ENCODE assay signal across 11 cellular contexts in the genomic region with DNA sequence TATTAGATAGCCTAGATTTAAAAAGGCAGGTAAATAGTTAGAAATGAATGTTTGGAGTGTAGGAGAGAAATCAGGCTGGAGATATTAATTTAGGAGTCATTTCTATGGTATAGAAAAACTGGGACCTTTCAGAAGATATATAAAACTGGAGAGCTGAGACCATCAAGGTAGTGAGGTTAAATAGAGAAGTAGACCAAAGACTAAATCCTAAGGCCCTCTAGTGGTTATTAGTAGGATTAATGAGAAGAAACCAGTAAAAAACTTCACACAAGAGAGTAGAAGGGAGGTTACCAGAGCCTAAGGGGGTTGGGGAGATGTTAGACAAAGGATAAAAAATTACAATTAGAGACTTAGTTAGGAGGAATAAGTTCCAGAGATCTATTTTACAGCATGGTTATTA.
DNase-seq lines count a peak whose midpoint lies in the region; ATAC-seq and TF ChIP-seq lines count a peak whose summit lies in the region.
"Had no signal": no experiment of that assay in that cellular context is flagged by ENCODE, and none has a peak within 500 bp of the region (broad histone marks: within the 10 kb centered on the region; RNA-seq: fewer than 3 reads in every experiment).

No MANE protein-coding gene starts in this region.

- in situ Hi-C loops in gastrocnemius medialis (cut with MboI; ENCODE audit: low sequenced_read_pairs in 4 of 4), result no loop called here

- H4K20me1 ChIP-seq in smooth muscle cell (ENCODE audit: low read depth), result no peaks in the 10 kb centered on the region

- H3K36me3 ChIP-seq in smooth muscle cell (ENCODE audit: low read depth), result no peaks in the 10 kb centered on the region
- H3K36me3 ChIP-seq in gastrocnemius medialis, result no peaks in the 10 kb centered on the region
- H3K36me3 ChIP-seq: prostate gland had no signal

- no peaks in the 10 kb centered on the region for H3K79me2 ChIP-seq in smooth muscle cell (ENCODE audit: low read depth)

- DNase-seq in NCI-H82 (lab: John Stamatoyannopoulos, UW), result peak; percentile 16
- DNase-seq in NCI-H82 treated with DMSO at 0.1 percent for 48 hours (lab: John Stamatoyannopoulos, UW; ENCODE audit: unreplicated experiment), result no peak
- DNase-seq in NB4 (ENCODE audit: low read depth), result peak; percentile 5
- DNase-seq in cardiac fibroblast (ENCODE audit: low read depth in 2 of 2), result peak in 1 of 2 donors; percentile 25
- DNase-seq in smooth muscle cell (lab: John Stamatoyannopoulos, UW; ENCODE audit: unreplicated experiment), result no peak
- no peak for DNase-seq in gastrocnemius medialis
- DNase-seq in cortex of kidney (lab: John Stamatoyannopoulos, UW), result no peak
- DNase-seq: activated CD4-positive, alpha-beta memory T cell treated with anti-CD3 and anti-CD28 coated beads for 36 hours; RPMI8226 had no signal

- TF ChIP-seq POLR2A in NB4 (IDR thresholded peaks at IDR 0.05; ENCODE audit: extremely low read depth, insufficient read length), result no peak
- TF ChIP-seq POLR2A in gastrocnemius medialis (IDR thresholded peaks at IDR 0.05), result no peak

- H3K4me2 ChIP-seq in smooth muscle cell, result no peak overlapping the region

- no peaks in the 10 kb centered on the region for H3F3A ChIP-seq in smooth muscle cell (ENCODE audit: low read depth)

- H2AFZ ChIP-seq in smooth muscle cell (ENCODE audit: low read depth), result no peak overlapping the region

- H3K9ac ChIP-seq in smooth muscle cell (ENCODE audit: low read depth), result no peak overlapping the region

- H3K9me3 ChIP-seq in smooth muscle cell (replicated peaks; ENCODE audit: low read depth) (no peaks in the 10 kb centered on the region), gastrocnemius medialis (no peaks in the 10 kb centered on the region)
- H3K9me3 ChIP-seq: prostate gland had no signal

- H3K4me1 ChIP-seq in smooth muscle cell (ENCODE audit: low read depth) (no peaks in the 10 kb centered on the region), gastrocnemius medialis (no peaks in the 10 kb centered on the region)
- H3K4me1 ChIP-seq: prostate gland had no signal

- no peak overlapping the region for H3K27ac ChIP-seq in smooth muscle cell (ENCODE audit: low read depth)
- no peak overlapping the region for H3K27ac ChIP-seq in gastrocnemius medialis
- H3K27ac ChIP-seq: prostate gland had no signal

- intact Hi-C loops in gastrocnemius medialis (cut with DNase I; ENCODE audit: low total_unique reads), result no loop called here

- H3K4me3 ChIP-seq in NB4 (ENCODE audit: low read depth, low read length) (no peak overlapping the region), cardiac fibroblast (replicated peaks in 1 of 2; ENCODE audit: low read depth in 2 of 2, low read length in 2 of 2) (no peak overlapping the region), smooth muscle cell (no peak overlapping the region), gastrocnemius medialis (no peak overlapping the region)
- H3K4me3 ChIP-seq: prostate gland had no signal

- TF ChIP-seq CTCF in NB4 (IDR thresholded peaks at IDR 0.05; ENCODE audit: low read depth, low read length), result peak; percentile 10
- peak; percentile 2 for TF ChIP-seq CTCF in cardiac fibroblast (IDR thresholded peaks at IDR 0.05; ENCODE audit: low read depth, low read length)
- TF ChIP-seq CTCF in smooth muscle cell (IDR thresholded peaks at IDR 0.05; ENCODE audit: borderline replicate concordance, insufficient read depth, poor library complexity, severe bottlenecking), result peak; percentile 38
- no peak for TF ChIP-seq CTCF in gastrocnemius medialis (IDR thresholded peaks at IDR 0.05 in 4 of 5, conservative IDR thresholded peaks at IDR 0.05 in 1 of 5)

- no peak for ATAC-seq in HG03354 (IDR thresholded peaks at IDR 0.05; ENCODE audit: poor library complexity, severe bottlenecking, unreplicated experiment)
- no peak for ATAC-seq in gastrocnemius medialis

- no peaks in the 10 kb centered on the region for H3K27me3 ChIP-seq in smooth muscle cell (ENCODE audit: low read depth)
- no peaks in the 10 kb centered on the region for H3K27me3 ChIP-seq in gastrocnemius medialis

Comparison
In these comparisons a context has a peak if more than half of its experiments do, and no peak if none do; other contexts are left out.
1. DNase-seq: peak in NCI-H82 (single experiment) and NB4 (single experiment); none in NCI-H82 treated with DMSO at 0.1 percent for 48 hours (single experiment), smooth muscle cell (single experiment), gastrocnemius medialis (0 of 2) and cortex of kidney (single experiment).
2. CTCF ChIP-seq: peak in NB4 (single experiment), cardiac fibroblast (single experiment) and smooth muscle cell (single experiment); none in gastrocnemius medialis (0 of 5).